ENCODE assay signal across 10 cellular contexts in the genomic region with DNA sequence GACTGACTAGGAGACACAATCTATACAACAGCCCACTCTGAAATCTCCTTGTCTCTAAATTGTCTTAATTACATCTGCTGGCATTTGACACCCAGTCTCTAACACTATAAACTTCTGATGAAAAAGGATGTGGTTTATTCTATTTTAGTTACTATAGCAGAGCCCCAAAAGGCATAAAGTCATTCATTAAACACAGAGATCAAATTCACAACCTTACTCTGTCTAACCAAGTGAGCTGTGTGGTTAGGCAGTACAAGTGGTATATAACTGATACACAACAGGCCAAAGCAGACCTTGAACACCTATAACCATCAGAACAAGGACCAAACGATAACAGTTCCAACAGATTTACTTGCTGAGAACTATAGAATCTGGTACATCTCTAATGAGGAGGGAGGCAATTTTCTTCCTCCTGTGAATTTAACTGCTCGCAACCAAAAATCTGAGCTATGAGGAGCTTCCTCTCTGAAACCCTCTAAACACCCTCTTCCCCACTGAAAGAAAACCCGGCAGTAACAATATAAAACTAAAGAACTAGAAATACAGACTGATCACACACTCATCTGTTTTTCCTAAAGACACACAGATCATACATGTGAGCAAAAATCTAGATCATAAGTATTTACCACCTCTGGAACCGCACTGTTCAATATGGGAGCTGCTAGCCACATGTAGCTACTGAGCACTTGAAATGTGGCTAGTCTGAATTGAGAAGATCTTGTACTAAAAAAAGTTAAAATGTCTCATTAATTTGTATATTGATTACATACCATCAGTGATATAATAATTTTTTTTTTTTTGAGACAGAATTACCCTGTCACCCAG. TPM values are rescaled to one million over a fixed set of nuclear protein-coding genes. Genes with fewer than 3 reads are reported as not detected.
DNase-seq lines count a peak whose midpoint lies in the region; ATAC-seq and TF ChIP-seq lines count a peak whose summit lies in the region.
"Had no signal": no experiment of that assay in that cellular context is flagged by ENCODE, and none has a peak within 500 bp of the region (broad histone marks: within the 10 kb centered on the region; RNA-seq: fewer than 3 reads in every experiment).

No MANE protein-coding gene starts in this region.

- H3K27ac Mint-ChIP-seq in IgD-negative memory B cell: peak overlapping the region; percentile 1 to 46 (median 2)
- H3K27ac Mint-ChIP-seq in mesothelial cell of epicardium: peak overlapping the region; percentile 43

- intact Hi-C loops in Right ventricle myocardium superior (cut with DNase I): no loop called here

- H3K9me3 Mint-ChIP-seq in IgD-negative memory B cell (no peaks in the 10 kb centered on the region), mesothelial cell of epicardium (no peaks in the 10 kb centered on the region)

- TF ChIP-seq CTCF in mesothelial cell of epicardium (IDR thresholded peaks at IDR 0.05; ENCODE audit: unreplicated experiment): no peak

- ATAC-seq in GM18520 (IDR thresholded peaks at IDR 0.05; ENCODE audit: unreplicated experiment) (peak; percentile 70), GM21529 (IDR thresholded peaks at IDR 0.05; ENCODE audit: unreplicated experiment) (peak; percentile 64), Right ventricle myocardium superior (ENCODE audit: poor library complexity) (no peak)

- peaks cover 39 to 50% (median 40%) of the 10 kb centered on the region in 3 donors for H3K4me1 Mint-ChIP-seq in IgD-negative memory B cell
- peaks cover 9% of the 10 kb centered on the region for H3K4me1 Mint-ChIP-seq in mesothelial cell of epicardium

- DNase-seq in mesothelial cell of epicardium (ENCODE audit: low spot score in 2 of 2, unreplicated experiment in 2 of 2) (no peak), NCI-H510A treated with DMSO at 0.1 percent for 48 hours (lab: John Stamatoyannopoulos, UW) (no peak), NCI-H146 (lab: John Stamatoyannopoulos, UW) (no peak), Right ventricle myocardium superior (no peak)
- no peak for DNase-seq in activated CD4-positive, CD25-positive, alpha-beta regulatory T cell treated with anti-CD3 and anti-CD28 coated beads, Interleukin-2, amount 50 U/mL, for 72 hours
- DNase-seq: GDM1, NCI-H2081 had no signal

- H3K27me3 Mint-ChIP-seq in IgD-negative memory B cell: no peaks in the 10 kb centered on the region
- H3K27me3 Mint-ChIP-seq in mesothelial cell of epicardium (ENCODE audit: low read depth): no peaks in the 10 kb centered on the region

- H3K36me3 Mint-ChIP-seq in IgD-negative memory B cell (peaks cover 7% of the 10 kb centered on the region), mesothelial cell of epicardium (peaks cover 5% of the 10 kb centered on the region)

- peak overlapping the region in 2 of 4 donors; percentile 31 to 59 for H3K4me3 Mint-ChIP-seq in IgD-negative memory B cell
- H3K4me3 Mint-ChIP-seq in mesothelial cell of epicardium: no peak overlapping the region

RNA-seq across cellular contexts. Expression of a gene that starts 17.8 kb away (rescaled TPM):
- 18.6 TPM for polyA plus RNA-seq in IgD-negative memory B cell
- 75.6 to 83.4 TPM (median 79.8 TPM) in 3 replicates for total RNA-seq in mesothelial cell of epicardium
- 28.3 TPM for total RNA-seq in Right ventricle myocardium superior
